In the genomic region with DNA sequence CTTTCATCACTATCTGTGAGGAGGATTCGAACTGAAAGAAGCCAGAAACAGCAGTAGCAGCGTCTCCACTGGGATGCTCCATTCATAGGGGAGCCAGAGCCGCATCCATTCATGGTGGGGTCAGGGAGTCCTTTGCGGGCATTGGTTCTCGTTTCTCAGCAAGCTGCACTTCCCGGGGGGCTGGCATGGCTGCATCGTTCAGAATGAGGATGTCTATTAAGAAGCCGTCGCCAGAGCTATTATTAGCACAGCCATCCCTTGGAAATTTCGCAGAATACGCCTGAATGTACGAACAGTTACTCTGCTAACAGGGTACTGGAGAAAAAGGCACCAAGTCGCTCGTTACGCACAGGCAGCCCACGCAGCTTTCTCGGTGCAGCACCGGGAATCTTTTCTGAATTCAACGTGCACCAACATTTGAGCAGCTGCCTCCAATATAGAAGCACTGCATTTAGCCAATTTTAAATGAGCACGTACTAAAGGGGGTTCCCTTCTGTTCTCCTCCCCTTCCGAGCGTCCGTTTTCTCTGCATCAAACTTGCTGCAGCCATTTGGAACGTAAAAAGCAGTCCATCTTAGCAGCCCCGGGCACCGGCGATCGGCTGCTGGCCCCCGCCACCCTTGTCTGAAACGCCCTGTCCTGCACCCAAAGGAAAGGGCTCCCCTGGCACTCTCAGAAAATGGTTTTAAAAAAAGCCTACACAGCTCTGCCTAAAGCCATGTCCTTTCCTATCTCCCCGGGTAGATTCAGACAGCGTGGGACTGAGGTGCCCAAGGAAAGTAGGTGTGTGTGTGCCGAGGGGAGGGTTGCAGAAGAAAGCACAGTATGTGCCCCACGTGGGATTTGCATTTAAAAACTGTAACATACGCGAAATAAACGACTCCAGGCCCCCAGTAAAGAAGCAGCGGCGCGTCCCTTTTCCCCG, we compare ENCODE assay signal across 9 cellular contexts.
DNase-seq lines count a peak whose midpoint lies in the region; ATAC-seq, FAIRE-seq and TF ChIP-seq lines count a peak whose summit lies in the region.
"Had no signal": no experiment of that assay in that cellular context is flagged by ENCODE, and none has a peak within 500 bp of the region (broad histone marks: within the 10 kb centered on the region; RNA-seq: fewer than 3 reads in every experiment).

No MANE protein-coding gene starts in this region.

- peak overlapping the region; percentile 54 for H3K4me3 ChIP-seq in cardiac muscle cell

- no peak for ATAC-seq in HG02884 (IDR thresholded peaks at IDR 0.05; ENCODE audit: unreplicated experiment)

- H3K4me1 ChIP-seq in cardiac muscle cell (ENCODE audit: low read depth): no peaks in the 10 kb centered on the region

- H3K27ac ChIP-seq in cardiac muscle cell: no peak overlapping the region
- H3K27ac ChIP-seq: C4-2B had no signal

- peak; percentile 43 for DNase-seq in NCI-H510A treated with DMSO at 0.1 percent for 48 hours (lab: John Stamatoyannopoulos, UW)
- no peak for DNase-seq in NCI-H510A (lab: John Stamatoyannopoulos, UW)
- peak; percentile 21 to 23 for DNase-seq in activated T-cell treated with anti-CD3 and anti-CD28 coated beads, Interleukin-2, amount 50 U/mL, for 48 hours
- peak; percentile 42 to 62 for DNase-seq in cardiac muscle cell (ENCODE audit: low read depth in 1 of 2, low spot score in 1 of 2)
- DNase-seq in pons (ENCODE audit: low spot score): peak; percentile 60
- no peak for DNase-seq in urothelium cell line (ENCODE audit: low spot score)
- DNase-seq in NCI-H187 treated with DMSO at 0.1 percent for 48 hours (lab: John Stamatoyannopoulos, UW): no peak

- no peaks in the 10 kb centered on the region for H3K36me3 ChIP-seq in cardiac muscle cell

- no peaks in the 10 kb centered on the region for H3K9me3 ChIP-seq in cardiac muscle cell (ENCODE audit: low read depth)

- FAIRE-seq in urothelium cell line (lab: Jason Lieb, UNC): no peak

- H3K27me3 ChIP-seq in cardiac muscle cell: peaks cover 4% of the 10 kb centered on the region

- TF ChIP-seq CTCF in cardiac muscle cell (IDR thresholded peaks at IDR 0.05; ENCODE audit: low read depth, low read length): no peak

Comparison
In these comparisons a context has a peak if more than half of its experiments do, and no peak if none do; other contexts are left out.
1. DNase-seq: peak in NCI-H510A treated with DMSO at 0.1 percent for 48 hours (single experiment), activated T-cell treated with anti-CD3 and anti-CD28 coated beads, Interleukin-2, amount 50 U/mL, for 48 hours (2 of 2), cardiac muscle cell (2 of 2) and pons (single experiment); none in NCI-H510A (single experiment), urothelium cell line (single experiment) and NCI-H187 treated with DMSO at 0.1 percent for 48 hours (single experiment).